ENCODE assay signal across 33 cellular contexts in genomic region chr5:90921428-90921973, GRCh38.
"Had no signal": no experiment of that assay in that cellular context is flagged by ENCODE, and none has a peak within 500 bp of the region (broad histone marks: within the 10 kb centered on the region; RNA-seq: fewer than 3 reads in every experiment).

No MANE protein-coding gene starts in this region.

- H3K9me3 ChIP-seq: ascending aorta, colonic mucosa, heart left ventricle, lower lobe of right lung, mucosa of descending colon, neutrophil, ovary, thyroid gland, upper lobe of left lung, vagina had no signal

- H3K4me1 ChIP-seq: ascending aorta, colonic mucosa, lower lobe of right lung, vagina had no signal

- H3K36me3 ChIP-seq: ascending aorta, cardiac muscle cell, colonic mucosa, heart left ventricle, lower lobe of right lung, neutrophil, ovary, thyroid gland, upper lobe of left lung, vagina had no signal

- H3K27me3 ChIP-seq: ascending aorta, cardiac muscle cell, colonic mucosa, dorsolateral prefrontal cortex, heart left ventricle, neutrophil, ovary, thyroid gland, upper lobe of left lung, vagina had no signal

- ATAC-seq: effector memory CD8-positive, alpha-beta T cell; heart left ventricle; lower lobe of right lung; mucosa of descending colon; sciatic nerve; stimulated activated effector memory CD8-positive, alpha-beta T cell treated with anti-CD3 and anti-CD28 coated beads, Interleukin-12 subunit alpha, Interleukin-12 subunit beta, amount 100 ng/mL, for 72 hours; stimulated activated naive CD8-positive, alpha-beta T cell treated with anti-CD3 and anti-CD28 coated beads, Interleukin-15, amount 100 ng/mL, for 72 hours had no signal

- H3K4me3 ChIP-seq: ascending aorta, cardiac muscle cell, colonic mucosa, dorsolateral prefrontal cortex, heart left ventricle, lower lobe of right lung, mucosa of descending colon, ovary, skin epidermis, thyroid gland, upper lobe of left lung, vagina had no signal

- DNase-seq: activated CD4-positive, alpha-beta memory T cell treated with anti-CD3 and anti-CD28 coated beads for 36 hours; activated CD4-positive, alpha-beta T cell treated with anti-CD3 and anti-CD28 coated beads, Interleukin-2, amount 10 ng/mL, durations not matched to agents 24 days and 14 days; activated CD4-positive, CD25-positive, alpha-beta regulatory T cell treated with anti-CD3 and anti-CD28 coated beads, Interleukin-2, amount 50 U/mL, for 72 hours; activated CD8-positive, alpha-beta memory T cell treated with anti-CD3 and anti-CD28 coated beads, Interleukin-2, amount 50 U/mL, for 4 hours; activated effector memory CD4-positive, alpha-beta T cell treated with anti-CD3 and anti-CD28 coated beads, Interleukin-2, amount 50 U/mL, for 16 hours; activated naive CD4-positive, alpha-beta T cell treated with anti-CD3 and anti-CD28 coated beads for 36 hours; activated naive CD8-positive, alpha-beta T cell treated with anti-CD3 and anti-CD28 coated beads for 36 hours; activated T-cell treated with anti-CD3 and anti-CD28 coated beads, Interleukin-2, amount 50 U/mL, for 1 hour; cerebellar nuclear complex; colonic mucosa; dorsolateral prefrontal cortex; effector memory CD8-positive, alpha-beta T cell; erythroblast; heart left ventricle; hypothalamus; immature natural killer cell; lower lobe of right lung; mesendoderm; mucosa of descending colon; ovary; stimulated activated CD4-positive, alpha-beta T cell treated with anti-CD3 and anti-CD28 coated beads, Interleukin-12 subunit alpha, Interleukin-12 subunit beta, amount 100 ng/mL, for 4 hours; stimulated activated CD4-positive, alpha-beta T cell treated with anti-CD3 and anti-CD28 coated beads, Interleukin-4, amount 100 ng/mL, for 1 hour; stimulated activated naive CD8-positive, alpha-beta T cell treated with anti-CD3 and anti-CD28 coated beads, Interleukin-15, amount 100 ng/mL, for 72 hours; substantia nigra; thyroid gland; upper lobe of left lung had no signal

- H3K27ac ChIP-seq: ascending aorta, cardiac muscle cell, colonic mucosa, dorsolateral prefrontal cortex, heart left ventricle, lower lobe of right lung, neutrophil, ovary, skin epidermis, thyroid gland, upper lobe of left lung, vagina had no signal
